8 cellular contexts compared by ENCODE assay signal in the genomic region with DNA sequence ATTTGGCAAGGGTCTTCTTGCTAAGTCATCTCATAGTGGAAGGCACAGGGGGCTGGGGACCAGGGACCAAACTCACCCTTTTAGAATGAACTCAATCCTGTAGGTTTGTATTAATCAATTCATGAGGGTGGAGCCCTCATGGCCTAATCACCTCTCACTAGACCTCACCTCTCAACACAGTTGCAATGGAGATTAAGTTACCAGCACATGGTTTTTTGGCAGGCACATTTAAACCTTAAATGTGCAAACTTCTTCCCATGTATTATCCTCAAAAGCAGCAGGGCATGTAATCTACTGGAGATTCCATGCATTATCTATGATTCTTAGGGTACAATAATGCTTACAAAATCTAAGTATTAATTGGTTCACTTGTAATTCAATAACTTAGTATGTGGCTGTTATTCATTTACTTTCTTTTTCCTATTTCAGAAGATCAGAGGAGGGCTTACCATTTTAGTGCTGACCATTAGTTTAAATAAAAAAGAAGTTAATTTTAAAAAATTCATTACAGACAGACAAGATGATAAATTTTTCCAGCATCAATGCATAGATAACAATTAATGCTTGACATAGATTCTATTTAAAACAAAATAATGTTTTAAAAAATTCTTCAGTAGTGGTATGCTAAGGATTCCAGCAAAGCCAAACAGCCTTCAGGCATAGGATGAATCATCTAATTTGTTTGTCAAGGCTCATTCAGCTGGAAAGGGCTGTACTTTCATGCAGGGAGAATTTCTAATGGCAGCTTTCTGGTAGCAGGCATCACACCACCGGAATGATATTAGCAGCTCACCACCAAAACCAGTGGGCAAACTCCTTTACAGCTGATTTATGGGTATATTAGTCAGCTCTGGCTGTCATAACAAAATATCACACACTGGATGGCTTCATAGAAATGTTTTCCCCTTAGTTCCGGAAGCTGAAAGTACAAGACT.
DNase-seq lines count a peak whose midpoint lies in the region; ATAC-seq, FAIRE-seq and TF ChIP-seq lines count a peak whose summit lies in the region.
"Had no signal": no experiment of that assay in that cellular context is flagged by ENCODE, and none has a peak within 500 bp of the region (broad histone marks: within the 10 kb centered on the region; RNA-seq: fewer than 3 reads in every experiment).

No MANE protein-coding gene starts in this region.

- H3K27ac Mint-ChIP-seq in stimulated activated naive B cell treated with anti-CD40 and anti-IgM and Interleukin-4, amounts not matched to agents 10 μg/mL and 1 μg/mL and 100 μg/mL, for 72 hours = no peak overlapping the region

- H3K9ac ChIP-seq in fibroblast of lung (ENCODE audit: insufficient read depth, low read length) (no peak overlapping the region), skeletal muscle satellite cell (ENCODE audit: low read depth, low read length) (no peak overlapping the region)

- H3K4me3 Mint-ChIP-seq in stimulated activated naive B cell treated with anti-CD40 and anti-IgM and Interleukin-4, amounts not matched to agents 10 μg/mL and 1 μg/mL and 100 μg/mL, for 72 hours = no peak overlapping the region

- H4K20me1 ChIP-seq in PC-9 (ENCODE audit: insufficient read depth) = no peaks in the 10 kb centered on the region
- no peaks in the 10 kb centered on the region for H4K20me1 ChIP-seq in fibroblast of lung (ENCODE audit: control insufficient read depth, extremely low read depth, insufficient read depth, low read length)

- H3K36me3 ChIP-seq in PC-9 (ENCODE audit: low read depth) (no peaks in the 10 kb centered on the region), fibroblast of lung (ENCODE audit: control insufficient read depth, insufficient read depth, low read length) (no peaks in the 10 kb centered on the region), skeletal muscle satellite cell (ENCODE audit: insufficient read depth, low read length) (no peaks in the 10 kb centered on the region)

- ATAC-seq in stimulated activated naive B cell treated with anti-CD40 and anti-IgM and Interleukin-4, amounts not matched to agents 10 μg/mL and 1 μg/mL and 100 μg/mL, for 72 hours (replicated peaks) = no peak

- H3K4me1 Mint-ChIP-seq in stimulated activated naive B cell treated with anti-CD40 and anti-IgM and Interleukin-4, amounts not matched to agents 10 μg/mL and 1 μg/mL and 100 μg/mL, for 72 hours = no peaks in the 10 kb centered on the region

- CTCF ChIA-PET in PC-9 (lab: Charles Lee) = interaction anchor here (0.8 to 1.4 kb wide), 2 partner anchors 42 to 43 kb away, joined by 4 to 10 read pairs; no protein-coding TSS in a partner anchor

- H3K27me3 ChIP-seq in PC-9 (ENCODE audit: insufficient read depth, low read depth) = no peaks in the 10 kb centered on the region
- H3K27me3 ChIP-seq in fibroblast of lung (ENCODE audit: control insufficient read depth, insufficient read depth, low read length) = no peaks in the 10 kb centered on the region
- no peaks in the 10 kb centered on the region for H3K27me3 ChIP-seq in skeletal muscle satellite cell (ENCODE audit: control insufficient read depth, insufficient read depth, low read length)

- H3K9me3 Mint-ChIP-seq in stimulated activated naive B cell treated with anti-CD40 and anti-IgM and Interleukin-4, amounts not matched to agents 10 μg/mL and 1 μg/mL and 100 μg/mL, for 72 hours = no peaks in the 10 kb centered on the region

- H3K9me2 ChIP-seq in PC-9 (ENCODE audit: insufficient read depth) = no peaks in the 10 kb centered on the region

- TF ChIP-seq CTCF in PC-9 (conservative IDR thresholded peaks at IDR 0.05) = no peak
- no peak for TF ChIP-seq CTCF in fibroblast of lung (conservative IDR thresholded peaks at IDR 0.05 in 1 of 2, IDR thresholded peaks at IDR 0.05 in 1 of 2; ENCODE audit: low read depth in 1 of 2, low read length in 2 of 2)

- H3K4me2 ChIP-seq in PC-9 (peak overlapping the region; percentile 61), fibroblast of lung (ENCODE audit: extremely low read depth, insufficient read depth, low read length) (no peak overlapping the region), skeletal muscle satellite cell (ENCODE audit: low read length) (peak overlapping the region; percentile 33)

- intact Hi-C loops in PC-9 (cut with micrococcal nuclease; ENCODE audit: unreplicated experiment) = loop anchor here (1.0 to 10.0 kb wide), 3 partner anchors 42 to 1681 kb away; a partner anchor contains a TSS

- DNase-seq in H54 (ENCODE audit: insufficient read length, low spot score) = peak; percentile 32
- DNase-seq in PC-9 = peak; percentile 76 to 97
- peak; percentile 32 to 96 for DNase-seq in fibroblast of lung (ENCODE audit: low read depth in 2 of 2)
- DNase-seq in NCI-H146 (lab: John Stamatoyannopoulos, UW) = no peak
- no peak for DNase-seq in midbrain (lab: John Stamatoyannopoulos, UW)
- no peak for DNase-seq in stimulated activated naive B cell treated with anti-CD40 and anti-IgM and Interleukin-4, amounts not matched to agents 10 μg/mL and 1 μg/mL and 100 μg/mL, for 72 hours
- DNase-seq: NK-92 treated with Interleukin-12 subunit alpha and Interleukin-12 subunit beta, amount 100 ng/mL, for 24 hours had no signal

- H3K27ac ChIP-seq in PC-9 = peak overlapping the region; percentile 66
- H3K27ac ChIP-seq in fibroblast of lung (ENCODE audit: insufficient read depth, low read length) = no peak overlapping the region

- BruUV-seq in PC-9 (replicated peaks; lab: Mats Ljungman, UMichigan) = no TSS peak

- peak overlapping the region; percentile 12; the same call in 1 of the 2 replicates for H3K4me3 ChIP-seq in PC-9
- no peak overlapping the region for H3K4me3 ChIP-seq in fibroblast of lung (replicated peaks in 1 of 4; ENCODE audit: control extremely low read depth in 1 of 4, insufficient read depth in 1 of 4, low read depth in 3 of 4, low read length in 4 of 4)
- no peak overlapping the region for H3K4me3 ChIP-seq in skeletal muscle satellite cell (ENCODE audit: low read length)

- peaks cover 4 to 10% of the 10 kb centered on the region in 2 donors for H3K27me3 Mint-ChIP-seq in stimulated activated naive B cell treated with anti-CD40 and anti-IgM and Interleukin-4, amounts not matched to agents 10 μg/mL and 1 μg/mL and 100 μg/mL, for 72 hours

- no peak for FAIRE-seq in H54 (lab: Jason Lieb, UNC)

- H2AFZ ChIP-seq in PC-9 (no peak overlapping the region), fibroblast of lung (ENCODE audit: low read length) (no peak overlapping the region)

- H3K79me2 ChIP-seq in PC-9 (ENCODE audit: low read depth) (no peaks in the 10 kb centered on the region), fibroblast of lung (ENCODE audit: control insufficient read depth, insufficient read depth, low read length) (no peaks in the 10 kb centered on the region)

- POLR2A ChIA-PET in PC-9 (lab: Charles Lee; ENCODE audit: unreplicated experiment) = interaction anchor here (0.6 kb wide), 1 partner anchor 206 kb away, joined by 3 read pairs; a partner anchor contains a TSS

- peaks cover 32% of the 10 kb centered on the region for H3F3A ChIP-seq in PC-9 (ENCODE audit: insufficient read depth, low read depth)

- H3K9me3 ChIP-seq in PC-9 (ENCODE audit: insufficient read depth, low read depth) (no peaks in the 10 kb centered on the region), fibroblast of lung (ENCODE audit: control insufficient read depth, insufficient read depth, low read depth, low read length) (no peaks in the 10 kb centered on the region), skeletal muscle satellite cell (replicated peaks; ENCODE audit: low read length) (no peaks in the 10 kb centered on the region)

- peaks cover 56% of the 10 kb centered on the region for H3K4me1 ChIP-seq in PC-9 (replicated peaks; ENCODE audit: insufficient read depth)
- H3K4me1 ChIP-seq in fibroblast of lung (ENCODE audit: control insufficient read depth, extremely low read depth, insufficient read depth, low read length) = no peaks in the 10 kb centered on the region
- peaks cover 14% of the 10 kb centered on the region for H3K4me1 ChIP-seq in skeletal muscle satellite cell (ENCODE audit: control insufficient read depth, insufficient read depth, low read length)

- no peak for TF ChIP-seq POLR2A in H54 (IDR thresholded peaks at IDR 0.05; ENCODE audit: low read depth, low read length)

- H3K36me3 Mint-ChIP-seq in stimulated activated naive B cell treated with anti-CD40 and anti-IgM and Interleukin-4, amounts not matched to agents 10 μg/mL and 1 μg/mL and 100 μg/mL, for 72 hours = no peaks in the 10 kb centered on the region

Comparison
In these comparisons a context has a peak if more than half of its experiments do, and no peak if none do; other contexts are left out.
1. DNase-seq: peak in H54 (single experiment), PC-9 (2 of 2) and fibroblast of lung (2 of 2); none in NCI-H146 (single experiment), midbrain (single experiment) and stimulated activated naive B cell treated with anti-CD40 and anti-IgM and Interleukin-4, amounts not matched to agents 10 μg/mL and 1 μg/mL and 100 μg/mL, for 72 hours (single experiment).